Comparison of ENCODE assay signal across 8 cellular contexts in the genomic region with DNA sequence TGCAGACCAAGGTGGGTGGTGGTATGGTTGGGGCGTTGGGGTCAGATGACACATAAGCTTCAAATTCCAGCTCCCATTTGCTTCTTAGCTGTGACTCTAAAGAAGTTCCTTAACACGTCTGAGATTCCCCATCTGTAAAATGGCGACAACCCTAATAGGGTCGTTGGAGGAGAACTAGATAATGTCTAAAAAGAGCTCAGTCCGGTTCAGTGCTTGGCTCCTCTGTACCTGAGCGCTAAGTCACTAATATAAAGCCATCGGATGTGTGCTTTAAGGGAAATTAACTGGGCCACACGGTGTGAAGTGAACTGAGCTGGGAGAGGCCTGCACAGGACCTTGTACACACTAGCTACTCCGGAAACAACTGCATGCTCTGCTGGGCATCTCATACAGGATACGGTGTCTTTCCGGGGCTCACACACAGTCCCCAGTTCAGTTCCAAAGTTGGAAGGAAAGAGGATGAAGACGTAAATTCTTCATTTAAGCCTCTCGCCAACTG. TPM values are rescaled to one million over a fixed set of nuclear protein-coding genes. Genes with fewer than 3 reads are reported as not detected.
DNase-seq lines count a peak whose midpoint lies in the region; ATAC-seq lines count a peak whose summit lies in the region.

No MANE protein-coding gene starts in this region.

- no peak overlapping the region for H3K27ac ChIP-seq in SJSA1

- H3K4me1 ChIP-seq in SJSA1 (replicated peaks), result peaks cover 17% of the 10 kb centered on the region

- DNase-seq in SJSA1 (ENCODE audit: low read depth in 1 of 2, low spot score in 2 of 2), result no peak
- no peak for DNase-seq in Right ventricle myocardium superior
- no peak for DNase-seq in stimulated activated effector memory CD8-positive, alpha-beta T cell treated with anti-CD3 and anti-CD28 coated beads, Interleukin-12 subunit alpha, Interleukin-12 subunit beta, amount 100 ng/mL, for 72 hours (ENCODE audit: low spot score in 2 of 2)
- DNase-seq in HCEC 1CT, result no peak
- DNase-seq in GM03348 (ENCODE audit: low spot score), result no peak
- no peak for DNase-seq in T1000 (lab: John Stamatoyannopoulos, UW)

- peaks cover 60% of the 10 kb centered on the region for H3K36me3 Mint-ChIP-seq in stimulated activated effector memory CD8-positive, alpha-beta T cell treated with anti-CD3 and anti-CD28 coated beads, Interleukin-12 subunit alpha, Interleukin-12 subunit beta, amount 100 ng/mL, for 72 hours

- H3K27ac Mint-ChIP-seq in stimulated activated effector memory CD8-positive, alpha-beta T cell treated with anti-CD3 and anti-CD28 coated beads, Interleukin-12 subunit alpha, Interleukin-12 subunit beta, amount 100 ng/mL, for 72 hours, result peak overlapping the region; percentile 97

- H3K4me3 ChIP-seq in SJSA1, result peak overlapping the region; percentile 90

- H3K9me3 Mint-ChIP-seq in stimulated activated effector memory CD8-positive, alpha-beta T cell treated with anti-CD3 and anti-CD28 coated beads, Interleukin-12 subunit alpha, Interleukin-12 subunit beta, amount 100 ng/mL, for 72 hours, result peaks cover 4% of the 10 kb centered on the region

- peak overlapping the region; percentile 88 for H3K4me3 Mint-ChIP-seq in stimulated activated effector memory CD8-positive, alpha-beta T cell treated with anti-CD3 and anti-CD28 coated beads, Interleukin-12 subunit alpha, Interleukin-12 subunit beta, amount 100 ng/mL, for 72 hours

- H3K27me3 ChIP-seq in SJSA1 (replicated peaks), result no peaks in the 10 kb centered on the region

- peaks cover 52% of the 10 kb centered on the region for H3K4me1 Mint-ChIP-seq in stimulated activated effector memory CD8-positive, alpha-beta T cell treated with anti-CD3 and anti-CD28 coated beads, Interleukin-12 subunit alpha, Interleukin-12 subunit beta, amount 100 ng/mL, for 72 hours

- no peaks in the 10 kb centered on the region for H3K9me3 ChIP-seq in SJSA1 (replicated peaks)

- intact Hi-C loops in Right ventricle myocardium superior (cut with DNase I), result no loop called here

- H3K36me3 ChIP-seq in SJSA1, result peaks cover 32% of the 10 kb centered on the region

- peak; percentile 24 for ATAC-seq in GM18519 (IDR thresholded peaks at IDR 0.05; ENCODE audit: low FRiP score, unreplicated experiment)
- peak; percentile 22 for ATAC-seq in HG02852 (IDR thresholded peaks at IDR 0.05; ENCODE audit: unreplicated experiment)
- ATAC-seq in Right ventricle myocardium superior (ENCODE audit: poor library complexity), result peak; percentile 14
- ATAC-seq in stimulated activated effector memory CD8-positive, alpha-beta T cell treated with anti-CD3 and anti-CD28 coated beads, Interleukin-12 subunit alpha, Interleukin-12 subunit beta, amount 100 ng/mL, for 72 hours, result peak; percentile 25

RNA-seq across cellular contexts. Expression of a gene that starts 0.5 kb away (rescaled TPM):
- 20.8 and 20.9 TPM in 2 replicates for total RNA-seq in SJSA1 (2014; rRNA removed; shearing (Covaris generic))
- 10.6 TPM for total RNA-seq in Right ventricle myocardium superior

RNA-seq across cellular contexts. Expression of a gene that starts 22.9 kb away (rescaled TPM):
- 30.7 and 36.5 TPM in 2 replicates for total RNA-seq in SJSA1 (2014; rRNA removed; shearing (Covaris generic))
- 6.4 TPM for total RNA-seq in Right ventricle myocardium superior

RNA-seq across cellular contexts. Expression of a gene that starts 35.3 kb away (rescaled TPM):
- total RNA-seq in SJSA1 (2014; rRNA removed; shearing (Covaris generic)), result not detected in 2 replicates
- 2.1 TPM for total RNA-seq in Right ventricle myocardium superior

RNA-seq across cellular contexts. Expression of a gene that starts 49.4 kb away (rescaled TPM):
- 4.3 and 8.6 TPM in 2 replicates for total RNA-seq in SJSA1 (2014; rRNA removed; shearing (Covaris generic))
- 7.9 TPM for total RNA-seq in Right ventricle myocardium superior
